Comparison of ENCODE assay signal across 10 cellular contexts in the genomic region with DNA sequence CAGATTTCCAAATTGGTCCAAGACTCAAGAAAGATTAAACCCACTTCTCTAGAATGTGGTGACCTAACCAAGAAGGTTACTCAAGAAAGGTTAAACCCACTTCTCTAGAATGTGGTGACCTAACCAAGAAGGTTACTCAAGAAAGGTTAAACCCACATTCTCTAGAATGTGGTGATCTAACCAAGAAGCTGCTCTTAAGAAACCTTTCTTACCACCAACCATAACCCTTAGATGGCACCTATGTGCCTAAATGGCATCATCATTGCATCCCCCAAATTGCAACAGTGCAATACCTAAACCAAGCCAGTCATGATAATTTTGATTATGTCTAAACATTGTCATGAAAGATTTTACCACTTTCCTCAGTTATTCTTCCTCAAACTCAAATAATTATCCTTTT.
"Had no signal": no experiment of that assay in that cellular context is flagged by ENCODE, and none has a peak within 500 bp of the region (broad histone marks: within the 10 kb centered on the region; RNA-seq: fewer than 3 reads in every experiment).

No MANE protein-coding gene starts in this region.

- H2AFZ ChIP-seq: GM23248 had no signal

- H3K36me3 ChIP-seq: HAP-1 had no signal

- H3K9me3 ChIP-seq: HAP-1 had no signal

- H3K4me3 ChIP-seq: GM23248, HAP-1 had no signal

- H3K27ac ChIP-seq: GM23248, HL-60 had no signal

- DNase-seq: GM23248, GOT3, H7, HFFc6, KBM-7 had no signal

- H3K27me3 Mint-ChIP-seq: IgD-negative memory B cell had no signal

- ATAC-seq: HCT116, HepG2 had no signal

- FAIRE-seq: HepG2 had no signal

- H3K4me1 Mint-ChIP-seq: IgD-negative memory B cell had no signal

- H3K4me3 Mint-ChIP-seq: HFFc6, IgD-negative memory B cell had no signal

- H3K9me3 Mint-ChIP-seq: HFFc6, IgD-negative memory B cell had no signal

- H3K9ac ChIP-seq: GM23248 had no signal

- H3K27ac Mint-ChIP-seq: HFFc6, IgD-negative memory B cell had no signal
